13 cellular contexts compared by ENCODE assay signal in the genomic region with DNA sequence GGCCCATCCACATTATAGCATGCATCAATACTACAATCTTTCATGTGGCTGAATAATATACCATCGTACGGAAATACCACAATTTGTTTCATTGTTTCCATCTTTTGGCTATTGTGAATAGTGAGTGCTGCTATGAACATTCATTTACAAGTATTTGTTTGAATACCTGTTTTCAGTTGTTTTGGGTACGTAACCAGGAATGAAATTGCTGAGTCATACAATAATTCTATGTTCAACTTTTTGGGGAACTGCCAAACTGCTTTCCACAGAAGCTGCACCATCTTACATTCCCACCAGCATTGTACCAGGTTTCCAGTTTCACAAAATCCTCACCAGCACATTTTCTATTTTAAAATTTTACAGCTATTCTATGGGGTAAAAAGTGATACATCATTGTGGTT. TPM values are rescaled to one million over a fixed set of nuclear protein-coding genes. Genes with fewer than 3 reads are reported as not detected.
DNase-seq lines count a peak whose midpoint lies in the region; ATAC-seq and TF ChIP-seq lines count a peak whose summit lies in the region.
"Had no signal": no experiment of that assay in that cellular context is flagged by ENCODE, and none has a peak within 500 bp of the region (broad histone marks: within the 10 kb centered on the region; RNA-seq: fewer than 3 reads in every experiment).

No MANE protein-coding gene starts in this region.

- no peak for TF ChIP-seq POLR2A in breast epithelium (IDR thresholded peaks at IDR 0.05)

- H3K36me3 Mint-ChIP-seq in MCF 10A (ENCODE audit: insufficient read depth, unreplicated experiment), result peaks cover 58% of the 10 kb centered on the region

- H3K27me3 Mint-ChIP-seq in MCF 10A (ENCODE audit: insufficient read depth, unreplicated experiment), result no peaks in the 10 kb centered on the region
- H3K27me3 Mint-ChIP-seq in stimulated activated naive CD8-positive, alpha-beta T cell treated with anti-CD3 and anti-CD28 coated beads, Interleukin-15, amount 100 ng/mL, for 72 hours, result no peaks in the 10 kb centered on the region

- POLR2A ChIA-PET in MCF 10A (lab: Yijun Ruan, JAX), result interaction anchor here (0.7 to 5.9 kb wide), 13 partner anchors 8 to 169 kb away, joined by 3 to 46 read pairs (median 7); a partner anchor contains a TSS

- TF ChIP-seq CTCF in MCF 10A (IDR thresholded peaks at IDR 0.05; ENCODE audit: unreplicated experiment) (no peak), breast epithelium (IDR thresholded peaks at IDR 0.05) (no peak), RWPE2 (IDR thresholded peaks at IDR 0.05; ENCODE audit: poor library complexity, severe bottlenecking) (no peak)

- no peaks in the 10 kb centered on the region for H3K36me3 ChIP-seq in breast epithelium
- H3K36me3 ChIP-seq in RWPE2 (ENCODE audit: low read depth), result peaks cover 17% of the 10 kb centered on the region

- DNase-seq in MCF 10A (ENCODE audit: unreplicated experiment) (peak; percentile 69), breast epithelium (ENCODE audit: low spot score in 2 of 2) (no peak), RWPE2 (ENCODE audit: low spot score) (no peak), epithelial cell of prostate (ENCODE audit: low read depth, low spot score) (no peak), cerebellar cortex (ENCODE audit: low spot score) (no peak), AML-193 (lab: John Stamatoyannopoulos, UW) (no peak)
- no peak for DNase-seq in stimulated activated naive CD8-positive, alpha-beta T cell treated with anti-CD3 and anti-CD28 coated beads, Interleukin-15, amount 100 ng/mL, for 72 hours
- DNase-seq: head of caudate nucleus, mucosa of descending colon, NCI-H524, T1000 had no signal

- BruUV-seq in MCF 10A (replicated peaks; lab: Mats Ljungman, UMichigan), result no TSS peak

- CTCF ChIA-PET in MCF 10A (lab: Yijun Ruan, JAX), result interaction anchor here (0.5 to 0.6 kb wide), 2 partner anchors 171 to 868 kb away, joined by 4 to 5 read pairs; no protein-coding TSS in a partner anchor

- H3K9me3 ChIP-seq in breast epithelium, result no peaks in the 10 kb centered on the region
- peaks cover 2% of the 10 kb centered on the region for H3K9me3 ChIP-seq in RWPE2 (ENCODE audit: severe bottlenecking)
- H3K9me3 ChIP-seq: mucosa of descending colon had no signal

- no peaks in the 10 kb centered on the region for H3K4me1 Mint-ChIP-seq in MCF 10A (ENCODE audit: insufficient read depth, unreplicated experiment)
- H3K4me1 Mint-ChIP-seq in stimulated activated naive CD8-positive, alpha-beta T cell treated with anti-CD3 and anti-CD28 coated beads, Interleukin-15, amount 100 ng/mL, for 72 hours, result peaks cover 18% of the 10 kb centered on the region

- no peak overlapping the region for H3K4me3 Mint-ChIP-seq in MCF 10A (ENCODE audit: unreplicated experiment)
- no peak overlapping the region for H3K4me3 Mint-ChIP-seq in stimulated activated naive CD8-positive, alpha-beta T cell treated with anti-CD3 and anti-CD28 coated beads, Interleukin-15, amount 100 ng/mL, for 72 hours

- H3K27ac ChIP-seq in breast epithelium, result no peak overlapping the region
- peak overlapping the region; percentile 11 for H3K27ac ChIP-seq in RWPE2 (ENCODE audit: poor library complexity, severe bottlenecking)
- peak overlapping the region; percentile 80 for H3K27ac ChIP-seq in epithelial cell of prostate
- H3K27ac ChIP-seq: tibial nerve had no signal

- no peaks in the 10 kb centered on the region for H3K27me3 ChIP-seq in breast epithelium
- H3K27me3 ChIP-seq in RWPE2 (ENCODE audit: insufficient read depth, poor library complexity, severe bottlenecking), result no peaks in the 10 kb centered on the region
- H3K27me3 ChIP-seq: tibial nerve had no signal

- H3K4me3 ChIP-seq in breast epithelium (no peak overlapping the region), RWPE2 (ENCODE audit: severe bottlenecking) (no peak overlapping the region)
- H3K4me3 ChIP-seq: mucosa of descending colon, tibial nerve had no signal

- H3K4me1 ChIP-seq in breast epithelium (no peaks in the 10 kb centered on the region), RWPE2 (ENCODE audit: insufficient read depth, poor library complexity, severe bottlenecking) (peaks cover 3% of the 10 kb centered on the region)

- ATAC-seq in RWPE2 (ENCODE audit: low read depth) (peak; percentile 6; the same call in 2 of the 3 replicates), GM19324 (IDR thresholded peaks at IDR 0.05; ENCODE audit: low FRiP score, unreplicated experiment) (no peak)
- peak; percentile 64 for ATAC-seq in stimulated activated naive CD8-positive, alpha-beta T cell treated with anti-CD3 and anti-CD28 coated beads, Interleukin-15, amount 100 ng/mL, for 72 hours
- ATAC-seq: mucosa of descending colon had no signal

- intact Hi-C loops in MCF 10A (cut with micrococcal nuclease) (loop anchor here (5.0 kb wide), 1 partner anchor 167 kb away; no protein-coding TSS in a partner anchor), breast epithelium (cut with DNase I; ENCODE audit: low total_unique reads) (no loop called here)

- H3K27ac Mint-ChIP-seq in MCF 10A (ENCODE audit: low read depth, unreplicated experiment), result peak overlapping the region; percentile 46
- H3K27ac Mint-ChIP-seq in stimulated activated naive CD8-positive, alpha-beta T cell treated with anti-CD3 and anti-CD28 coated beads, Interleukin-15, amount 100 ng/mL, for 72 hours, result peak overlapping the region in 1 of 2 donors; percentile 87

- no peaks in the 10 kb centered on the region for H3K9me3 Mint-ChIP-seq in MCF 10A (ENCODE audit: unreplicated experiment)
- H3K9me3 Mint-ChIP-seq in stimulated activated naive CD8-positive, alpha-beta T cell treated with anti-CD3 and anti-CD28 coated beads, Interleukin-15, amount 100 ng/mL, for 72 hours, result no peaks in the 10 kb centered on the region

RNA-seq across cellular contexts. Expression of a gene that starts 28.5 kb away (rescaled TPM):
- 11.2 and 13.2 TPM in 2 replicates for total RNA-seq in MCF 10A (2022)
- total RNA-seq in breast epithelium, result 10 to 100 TPM; 47.8 to 56.2 (median 49.8) TPM

RNA-seq across cellular contexts. Expression of a gene that starts 38.0 kb away (rescaled TPM):
- total RNA-seq in MCF 10A (2022), result 505 and 547 TPM in 2 replicates
- total RNA-seq in breast epithelium, result 100 to 1,000 TPM; 374 to 405 (median 392) TPM

Comparison
In these comparisons a context has a peak if more than half of its experiments do, and no peak if none do; other contexts are left out.
1. H3K27ac ChIP-seq: peak in RWPE2 (single experiment) and epithelial cell of prostate (single experiment); none in breast epithelium (0 of 2).